17 cellular contexts compared by ENCODE assay signal in genomic region chr7:7764515-7765138, GRCh38.
DNase-seq lines count a peak whose midpoint lies in the region; FAIRE-seq and TF ChIP-seq lines count a peak whose summit lies in the region.
"Had no signal": no experiment of that assay in that cellular context is flagged by ENCODE, and none has a peak within 500 bp of the region (broad histone marks: within the 10 kb centered on the region; RNA-seq: fewer than 3 reads in every experiment).

No MANE protein-coding gene starts in this region.

- H3K27ac ChIP-seq in OCI-LY1 (ENCODE audit: low read depth, low read length, poor library complexity, severe bottlenecking), result peak overlapping the region; percentile 70
- peak overlapping the region; percentile 4 for H3K27ac ChIP-seq in effector memory CD4-positive, alpha-beta T cell (ENCODE audit: insufficient read depth, low read length, poor library complexity, severe bottlenecking)

- peak; percentile 57; the same call in 1 of the 2 replicates for TF ChIP-seq CTCF in OCI-LY1 (IDR thresholded peaks at IDR 0.05; ENCODE audit: low read length)

- H3K4me3 ChIP-seq in OCI-LY1 (ENCODE audit: low read depth, low read length, poor library complexity, severe bottlenecking), result no peak overlapping the region
- no peak overlapping the region for H3K4me3 ChIP-seq in effector memory CD4-positive, alpha-beta T cell (ENCODE audit: insufficient read depth, low read depth, low read length, poor library complexity, severe bottlenecking)

- H3K36me3 ChIP-seq in OCI-LY1 (ENCODE audit: insufficient read depth, low read length), result no peaks in the 10 kb centered on the region
- H3K36me3 ChIP-seq in effector memory CD4-positive, alpha-beta T cell (ENCODE audit: control insufficient read depth, insufficient read depth, low read length), result no peaks in the 10 kb centered on the region

- FAIRE-seq in urothelium cell line (lab: Jason Lieb, UNC), result peak; percentile 37

- H3K9me2 ChIP-seq in OCI-LY1 (ENCODE audit: low read depth, low read length), result no peaks in the 10 kb centered on the region

- peaks cover 42% of the 10 kb centered on the region for H3K4me1 ChIP-seq in OCI-LY1 (ENCODE audit: insufficient read depth, low read length, severe bottlenecking)
- no peaks in the 10 kb centered on the region for H3K4me1 ChIP-seq in effector memory CD4-positive, alpha-beta T cell (ENCODE audit: control insufficient read depth, insufficient read depth, low read length, poor library complexity, severe bottlenecking)

- DNase-seq in activated naive CD4-positive, alpha-beta T cell treated with anti-CD3 and anti-CD28 coated beads, Interleukin-2, amount 50 U/mL, for 16 hours, result no peak
- no peak for DNase-seq in effector memory CD4-positive, alpha-beta T cell
- no peak for DNase-seq in urothelium cell line (ENCODE audit: low spot score)
- no peak for DNase-seq in stimulated activated CD4-positive, alpha-beta T cell treated with anti-CD3 and anti-CD28 coated beads, Interleukin-4, amount 100 ng/mL, for 4 hours
- DNase-seq in NCI-H345 treated with DMSO at 0.1 percent for 48 hours (lab: John Stamatoyannopoulos, UW; ENCODE audit: unreplicated experiment), result no peak
- DNase-seq in NCI-H2227 (lab: John Stamatoyannopoulos, UW; ENCODE audit: unreplicated experiment), result no peak
- DNase-seq: activated CD8-positive, alpha-beta memory T cell treated with anti-CD3 and anti-CD28 coated beads, Interleukin-2, amount 50 U/mL, for 48 hours; C1 segment of cervical spinal cord; caudate nucleus; GOT3; Kasumi-1; NCI-H774; posterior cingulate gyrus; stimulated activated CD4-positive, alpha-beta T cell treated with anti-CD3 and anti-CD28 coated beads, Interleukin-4, amount 100 ng/mL, for 1 hour had no signal

- no peaks in the 10 kb centered on the region for H3K9me3 Mint-ChIP-seq in activated naive CD4-positive, alpha-beta T cell treated with anti-CD3 and anti-CD28 coated beads, Interleukin-2, amount 50 U/mL, for 24 hours

- H3K27ac Mint-ChIP-seq in activated naive CD4-positive, alpha-beta T cell treated with anti-CD3 and anti-CD28 coated beads, Interleukin-2, amount 50 U/mL, for 24 hours, result peak overlapping the region; percentile 87
- H3K27ac Mint-ChIP-seq: type B pancreatic cell had no signal

- no peaks in the 10 kb centered on the region for H3K27me3 ChIP-seq in OCI-LY1 (ENCODE audit: insufficient read depth, low read length)
- no peaks in the 10 kb centered on the region for H3K27me3 ChIP-seq in effector memory CD4-positive, alpha-beta T cell (replicated peaks; ENCODE audit: control insufficient read depth, insufficient read depth, low read length, poor library complexity, severe bottlenecking)

- H3K79me2 ChIP-seq in OCI-LY1 (ENCODE audit: insufficient read depth, low read length), result no peaks in the 10 kb centered on the region

- H3K36me3 Mint-ChIP-seq in activated naive CD4-positive, alpha-beta T cell treated with anti-CD3 and anti-CD28 coated beads, Interleukin-2, amount 50 U/mL, for 24 hours, result no peaks in the 10 kb centered on the region
- H3K36me3 Mint-ChIP-seq: type B pancreatic cell had no signal

- H2AFZ ChIP-seq in OCI-LY1 (ENCODE audit: low read length), result no peak overlapping the region

- no peaks in the 10 kb centered on the region for H3F3A ChIP-seq in OCI-LY1 (ENCODE audit: insufficient read depth, low read length)

- H3K9ac ChIP-seq in OCI-LY1 (ENCODE audit: low read length), result no peak overlapping the region; the same call in 1 of the 2 replicates

- no peaks in the 10 kb centered on the region for H3K9me3 ChIP-seq in OCI-LY1 (ENCODE audit: low read length)
- H3K9me3 ChIP-seq in effector memory CD4-positive, alpha-beta T cell (ENCODE audit: control insufficient read depth, low read length), result no peaks in the 10 kb centered on the region

- H3K4me2 ChIP-seq in OCI-LY1 (ENCODE audit: low read length), result no peak overlapping the region

- H3K4me1 Mint-ChIP-seq in activated naive CD4-positive, alpha-beta T cell treated with anti-CD3 and anti-CD28 coated beads, Interleukin-2, amount 50 U/mL, for 24 hours, result peaks cover 47% of the 10 kb centered on the region

- no peaks in the 10 kb centered on the region for H3K27me3 Mint-ChIP-seq in activated naive CD4-positive, alpha-beta T cell treated with anti-CD3 and anti-CD28 coated beads, Interleukin-2, amount 50 U/mL, for 24 hours
- H3K27me3 Mint-ChIP-seq: type B pancreatic cell had no signal

- H4K20me1 ChIP-seq in OCI-LY1 (ENCODE audit: insufficient read depth, low read length), result no peaks in the 10 kb centered on the region

- no peak overlapping the region for H3K4me3 Mint-ChIP-seq in activated naive CD4-positive, alpha-beta T cell treated with anti-CD3 and anti-CD28 coated beads, Interleukin-2, amount 50 U/mL, for 24 hours
- H3K4me3 Mint-ChIP-seq: type B pancreatic cell had no signal
